9 cellular contexts compared by ENCODE assay signal in genomic region chr2:179031731-179032408, GRCh38. TPM values are rescaled to one million over a fixed set of nuclear protein-coding genes. Genes with fewer than 3 reads are reported as not detected.
A peak's percentile ranks its signal among the peaks of the same experiment; 100 is the strongest.
DNase-seq lines count a peak whose midpoint lies in the region; ATAC-seq, FAIRE-seq and TF ChIP-seq lines count a peak whose summit lies in the region.
"Had no signal": no experiment of that assay in that cellular context is flagged by ENCODE, and none has a peak within 500 bp of the region (broad histone marks: within the 10 kb centered on the region; RNA-seq: fewer than 3 reads in every experiment).

No MANE protein-coding gene starts in this region.

- peaks cover 10% of the 10 kb centered on the region for H3K36me3 Mint-ChIP-seq in chondrocyte (ENCODE audit: low read depth)

- ATAC-seq in GM21529 (IDR thresholded peaks at IDR 0.05; ENCODE audit: unreplicated experiment) = peak; percentile 97

- H3K27me3 Mint-ChIP-seq in chondrocyte (ENCODE audit: low read depth) = peaks cover 12% of the 10 kb centered on the region

- no peaks in the 10 kb centered on the region for H4K20me1 ChIP-seq in KMS-11 (ENCODE audit: insufficient read depth)

- DNase-seq in GM12891 (ENCODE audit: insufficient read length, low spot score) (no peak), chondrocyte (ENCODE audit: low spot score) (no peak), HPDE6-E6E7 (ENCODE audit: extremely low spot score) (no peak), NCI-H2029 (lab: John Stamatoyannopoulos, UW) (no peak), SKM-1 (lab: John Stamatoyannopoulos, UW; ENCODE audit: unreplicated experiment) (no peak), COLO829 (ENCODE audit: low spot score) (no peak)

- peak overlapping the region; percentile 22; the same call in 1 of the 2 replicates for H3K9ac ChIP-seq in KMS-11

- no peak overlapping the region for H3K4me3 Mint-ChIP-seq in chondrocyte (ENCODE audit: unreplicated experiment)

- H3K9me3 Mint-ChIP-seq in chondrocyte (ENCODE audit: low read depth) = peaks cover 16% of the 10 kb centered on the region

- H2AFZ ChIP-seq in KMS-11 (ENCODE audit: low read depth) = no peak overlapping the region

- peak overlapping the region; percentile 18 for H3K4me3 ChIP-seq in KMS-11 (IDR thresholded peaks at IDR 0.05; ENCODE audit: insufficient read depth, low read depth, low read length)

- TF ChIP-seq CTCF in KMS-11 (conservative IDR thresholded peaks at IDR 0.05; ENCODE audit: low read depth, low read length) (no peak), chondrocyte (IDR thresholded peaks at IDR 0.05) (no peak)

- peak; percentile 40; the same call in 1 of the 2 replicates for TF ChIP-seq POLR2A in GM12891 (IDR thresholded peaks at IDR 0.05; ENCODE audit: low read depth, low read length)

- H3K27ac ChIP-seq in KMS-11 = peak overlapping the region; percentile 76

- no peaks in the 10 kb centered on the region for H3K79me2 ChIP-seq in KMS-11 (ENCODE audit: insufficient read depth, low read depth)

- peaks cover 15% of the 10 kb centered on the region for H3K4me1 Mint-ChIP-seq in chondrocyte (ENCODE audit: low read depth)

- no peaks in the 10 kb centered on the region for H3K27me3 ChIP-seq in KMS-11 (ENCODE audit: insufficient read depth, low read depth)

- peak; percentile 91 for FAIRE-seq in GM12891 (lab: Jason Lieb, UNC)
- FAIRE-seq: TTC549 had no signal

- H3K27ac Mint-ChIP-seq in chondrocyte (ENCODE audit: unreplicated experiment) = peak overlapping the region; percentile 24

- peak overlapping the region; percentile 89 for H3K4me2 ChIP-seq in KMS-11

- peaks cover 58% of the 10 kb centered on the region for H3K4me1 ChIP-seq in KMS-11 (ENCODE audit: low read depth, poor library complexity, severe bottlenecking)

- no peaks in the 10 kb centered on the region for H3K36me3 ChIP-seq in KMS-11 (ENCODE audit: insufficient read depth)

TF ChIP-seq in GM12891, 5 proteins besides CTCF, POLR2A, EP300 and RAD21:
- TF ChIP-seq TAF1 (IDR thresholded peaks at IDR 0.05; ENCODE audit: low read depth, low read length) (no peak), PAX5 (IDR thresholded peaks at IDR 0.05; ENCODE audit: insufficient read depth, low read length, severe bottlenecking) (no peak), POU2F2 (IDR thresholded peaks at IDR 0.05; ENCODE audit: low read depth, low read length) (no peak), POLR2AphosphoS5 (IDR thresholded peaks at IDR 0.05; ENCODE audit: low read depth, low read length) (no peak), SPI1 (IDR thresholded peaks at IDR 0.05; ENCODE audit: low read depth, low read length) (no peak)

RNA-seq across cellular contexts. Expression of gene CCDC141, which starts 18.1 kb away (rescaled TPM):
- polyA plus RNA-seq in GM12891 (2012; ENCODE audit: low read depth, missing spikeins) = 1.5 TPM
- not detected in 3 replicates for total RNA-seq in chondrocyte
